ENCODE assay signal across 8 cellular contexts in genomic region chr12:14366211-14366762, GRCh38. TPM values are rescaled to one million over a fixed set of nuclear protein-coding genes. Genes with fewer than 3 reads are reported as not detected.
DNase-seq lines count a peak whose midpoint lies in the region; ATAC-seq, FAIRE-seq and TF ChIP-seq lines count a peak whose summit lies in the region.

No MANE protein-coding gene starts in this region.

- H3K4me3 ChIP-seq in A549 (peak overlapping the region; percentile 59), GM12875 (ENCODE audit: low read depth, low read length) (peak overlapping the region; percentile 72), esophagus squamous epithelium (peak overlapping the region; percentile 52 to 86 (median 72)), neutrophil (ENCODE audit: low read depth in 1 of 2, low read length in 1 of 2) (peak overlapping the region; percentile 78 to 95)

- ATAC-seq in A549 = no peak

- POLR2A ChIA-PET in A549 (lab: Yijun Ruan, JAX) = interaction anchor here (0.6 to 1.7 kb wide), 12 partner anchors 10 to 1296 kb away, joined by 3 to 24 read pairs (median 6); a partner anchor contains a TSS

- no peak for TF ChIP-seq POLR2A in A549 (IDR thresholded peaks at IDR 0.05; ENCODE audit: low read length)
- TF ChIP-seq POLR2A in esophagus squamous epithelium (IDR thresholded peaks at IDR 0.05) = no peak

- TF ChIP-seq CTCF in A549 (IDR thresholded peaks at IDR 0.05) (peak; percentile 18; the same call in 1 of the 3 replicates), GM12875 (IDR thresholded peaks at IDR 0.05; ENCODE audit: borderline replicate concordance, insufficient read depth, low read depth, low read length) (no peak), esophagus squamous epithelium (IDR thresholded peaks at IDR 0.05) (peak in 4 of 6 experiments; percentile 15 to 52 (median 38)), neutrophil (IDR thresholded peaks at IDR 0.05) (peak; percentile 60)

- H3K4me2 ChIP-seq in A549 = peak overlapping the region; percentile 61

- under 1% methylated on average over 5 of the region's 5 CpGs for WGBS in A549 (ENCODE audit: missing lambda C conversion rate)
- WGBS in esophagus squamous epithelium, 2 donors = 3% methylated on average over 5 of the region's 5 CpGs

- TF ChIP-seq RAD21 in A549 (conservative IDR thresholded peaks at IDR 0.05 in 1 of 2, IDR thresholded peaks at IDR 0.05 in 1 of 2) = peak in 1 of 2 experiments; percentile 5; a peak in 1 of 5 replicates

- peak overlapping the region; percentile 86 to 94 for H3K27ac ChIP-seq in A549
- peak overlapping the region; percentile 89 to 98 (median 97) for H3K27ac ChIP-seq in esophagus squamous epithelium
- peak overlapping the region; percentile 92 for H3K27ac ChIP-seq in neutrophil

- H3K27me3 ChIP-seq in esophagus squamous epithelium = no peaks in the 10 kb centered on the region
- no peaks in the 10 kb centered on the region for H3K27me3 ChIP-seq in neutrophil

- DNase-seq in A549 (ENCODE audit: low read depth in 1 of 2, low spot score in 1 of 2) (peak in 1 of 2 experiments; percentile 58), SK-N-DZ (ENCODE audit: low spot score) (peak; percentile 66), esophagus squamous epithelium (lab: John Stamatoyannopoulos, UW) (no peak), GF-D8 (lab: John Stamatoyannopoulos, UW) (no peak), pons (ENCODE audit: low spot score) (no peak)
- no peak for DNase-seq in stimulated activated CD4-positive, alpha-beta T cell treated with anti-CD3 and anti-CD28 coated beads, Interleukin-1b, Interleukin-23, amount 100 ng/mL, for 48 hours

- intact Hi-C loops in esophagus squamous epithelium (cut with DNase I) = loop anchor here (5.0 kb wide), 1 partner anchor 109 kb away; no protein-coding TSS in a partner anchor

- H3K9me3 ChIP-seq in A549 = no peaks in the 10 kb centered on the region
- no peaks in the 10 kb centered on the region for H3K9me3 ChIP-seq in esophagus squamous epithelium
- no peaks in the 10 kb centered on the region for H3K9me3 ChIP-seq in neutrophil

- H3K4me1 ChIP-seq in A549 (no peaks in the 10 kb centered on the region), esophagus squamous epithelium (peaks cover 0 to 24% (median 9%) of the 10 kb centered on the region in 3 donors), neutrophil (ENCODE audit: control insufficient read depth in 1 of 2, insufficient read depth in 1 of 2, low read depth in 1 of 2, low read length in 1 of 2) (peaks cover 38 to 39% of the 10 kb centered on the region in 2 experiments)

- TF ChIP-seq EP300 in A549 (IDR thresholded peaks at IDR 0.05) = no peak

- CTCF ChIA-PET in A549 (lab: Yijun Ruan, JAX) = interaction anchor here (0.6 to 2.2 kb wide), 8 partner anchors 10 to 180 kb away, joined by 3 to 7 read pairs (median 4); no protein-coding TSS in a partner anchor

- no peak for FAIRE-seq in A549 (lab: Jason Lieb, UNC)

- H3K36me3 ChIP-seq in esophagus squamous epithelium (peaks cover 0 to 7% (median 0%) of the 10 kb centered on the region in 3 donors), neutrophil (peaks cover 5% of the 10 kb centered on the region)

TF ChIP-seq in A549, 52 proteins besides CTCF, POLR2A, EP300 and RAD21:
- TF ChIP-seq RFX5 (IDR thresholded peaks at IDR 0.05) (no peak), ZNF302 (CRISPR knock-in tag; IDR thresholded peaks at IDR 0.05) (no peak), HOXB13 (CRISPR knock-in tag; IDR thresholded peaks at IDR 0.05; ENCODE audit: low read depth) (no peak), KDM5A (IDR thresholded peaks at IDR 0.05) (no peak), HOXB5 (CRISPR knock-in tag; IDR thresholded peaks at IDR 0.05) (no peak), USF2 (IDR thresholded peaks at IDR 0.05) (no peak), ZC3H11A (IDR thresholded peaks at IDR 0.05) (no peak), HOXA7 (CRISPR knock-in tag; IDR thresholded peaks at IDR 0.05) (no peak), JUNB (IDR thresholded peaks at IDR 0.05) (no peak), FOSL2 (IDR thresholded peaks at IDR 0.05) (no peak), FOSL2 (CRISPR knock-in tag; IDR thresholded peaks at IDR 0.05) (no peak), CHD4 (IDR thresholded peaks at IDR 0.05; ENCODE audit: borderline replicate concordance) (no peak), MAX (IDR thresholded peaks at IDR 0.05) (no peak), HDAC2 (IDR thresholded peaks at IDR 0.05) (no peak), HES2 (IDR thresholded peaks at IDR 0.05) (no peak), JUN (IDR thresholded peaks at IDR 0.05) (no peak), MAFK (IDR thresholded peaks at IDR 0.05; ENCODE audit: partially characterized antibody) (no peak), CHD2 (IDR thresholded peaks at IDR 0.05; ENCODE audit: low read length, partially characterized antibody) (no peak)

RNA-seq across cellular contexts. Expression of gene ATF7IP, which starts 0.8 kb away (rescaled TPM):
- polyA plus RNA-seq in A549 (2011; rRNA removed) (14.2 and 15.2 TPM in 2 replicates), A549 (2017; fragmentation: RNase III; extraction: RNeasy Plus Mini Kit Qiagen cat#74134 plus additional on column Dnase treatment) (5.6 to 7.1 TPM (median 6.4 TPM) in 3 replicates)
- 2.4 and 2.9 TPM in 2 replicates for polyA plus RNA-seq in A549 (2012; cell fraction: cytosol; rRNA removed)
- polyA plus RNA-seq in A549 (2012; cell fraction: nucleus; rRNA removed) = 4.5 and 9.7 TPM in 2 replicates
- 36.1 and 40.7 TPM in 2 replicates for polyA minus RNA-seq in A549 (2011; rRNA and poly(A)+ RNA removed)
- 25.8 and 25.9 TPM in 2 replicates for polyA plus RNA-seq in SK-N-DZ (2014; cell fraction: cytosol; rRNA removed)
- 12.0 and 18.1 TPM in 2 replicates for polyA plus RNA-seq in SK-N-DZ (2014; cell fraction: nucleus; rRNA removed)
- total RNA-seq in esophagus squamous epithelium = 10 to 100 TPM; 29.2 to 38.7 (median 34.8) TPM
